In genomic region chr12:93237235-93237915, GRCh38 we compare ENCODE assay signal across 20 cellular contexts.
A peak's percentile ranks its signal among the peaks of the same experiment; 100 is the strongest.
DNase-seq lines count a peak whose midpoint lies in the region; ATAC-seq, FAIRE-seq and TF ChIP-seq lines count a peak whose summit lies in the region.
"Had no signal": no experiment of that assay in that cellular context is flagged by ENCODE, and none has a peak within 500 bp of the region (broad histone marks: within the 10 kb centered on the region; RNA-seq: fewer than 3 reads in every experiment).

No MANE protein-coding gene starts in this region.

- POLR2A ChIA-PET in HepG2 (lab: Yijun Ruan, JAX) = no interaction called here

- BruUV-seq in HepG2 (replicated peaks; lab: Mats Ljungman, UMichigan) = no TSS peak

- DNase-seq in amniotic epithelial cell (ENCODE audit: low read depth) (peak; percentile 91), fibroblast of peridontal ligament (ENCODE audit: extremely low read depth) (peak; percentile 54), HepG2 (ENCODE audit: low spot score) (peak; percentile 13), thyroid gland (peak; percentile 82 to 90), NCI-H82 (lab: John Stamatoyannopoulos, UW) (no peak), globus pallidus (ENCODE audit: low spot score) (no peak), KG1 (lab: John Stamatoyannopoulos, UW) (no peak)
- DNase-seq: activated CD4-positive, alpha-beta memory T cell treated with anti-CD3 and anti-CD28 coated beads, Interleukin-2, amount 10 ng/mL, durations not matched to agents 7 days and 5 days; activated naive CD4-positive, alpha-beta T cell treated with anti-CD3 and anti-CD28 coated beads for 36 hours; activated T-cell treated with anti-CD3 and anti-CD28 coated beads, Interleukin-2, amount 50 U/mL, for 1 hour; body of pancreas; hippocampal formation; KBM-7; NCI-H1105 treated with DMSO at 0.1 percent for 48 hours; NCI-H524; retina; stimulated activated CD4-positive, alpha-beta T cell treated with anti-CD3 and anti-CD28 coated beads, Interleukin-2, amount 100 ng/mL, for 24 hours; stomach had no signal

- intact Hi-C loops in HepG2 (cut with micrococcal nuclease; ENCODE audit: unreplicated experiment) (no loop called here), thyroid gland (cut with DNase I) (no loop called here)

- ATAC-seq in HepG2 = peak; percentile 28; the same call in 2 of the 3 replicates
- ATAC-seq: body of pancreas had no signal

- CTCF ChIA-PET in HepG2 (lab: Yijun Ruan, JAX; ENCODE audit: low intra/inter-chr PET ratio, low total read pairs) = no interaction called here

- FAIRE-seq in HepG2 (lab: Jason Lieb, UNC) = no peak
- FAIRE-seq: keratinocyte had no signal

- H3K4me2 ChIP-seq in HepG2 (ENCODE audit: low read depth, low read length) = peak overlapping the region; percentile 7; the same call in 1 of the 2 replicates
- H3K4me2 ChIP-seq: neural progenitor cell had no signal

- H4K20me1 ChIP-seq in HepG2 (ENCODE audit: insufficient read depth, low read length) = no peaks in the 10 kb centered on the region

- no peaks in the 10 kb centered on the region for H3K36me3 ChIP-seq in HepG2 (replicated peaks in 1 of 2; ENCODE audit: control insufficient read depth in 1 of 2, insufficient read depth in 2 of 2, low read length in 2 of 2)
- no peaks in the 10 kb centered on the region for H3K36me3 ChIP-seq in thyroid gland
- H3K36me3 ChIP-seq: neural progenitor cell, stomach had no signal

- TF ChIP-seq POLR2A in HepG2 (IDR thresholded peaks at IDR 0.05; ENCODE audit: insufficient read depth in 1 of 2, low read depth in 2 of 2, low read length in 2 of 2) = no peak
- TF ChIP-seq POLR2A in thyroid gland (IDR thresholded peaks at IDR 0.05) = no peak

- TF ChIP-seq CTCF in HepG2 (CRISPR knock-in tag; IDR thresholded peaks at IDR 0.05) (no peak), thyroid gland (IDR thresholded peaks at IDR 0.05) (peak in 1 of 6 experiments; percentile 17)

- H3K27ac ChIP-seq in HepG2 (ENCODE audit: extremely low read length, insufficient read depth, low read length) (no peak overlapping the region), thyroid gland (peak overlapping the region; percentile 57 to 85 (median 68))
- H3K27ac ChIP-seq: body of pancreas, neural progenitor cell, stomach had no signal

- H2AFZ ChIP-seq in HepG2 (ENCODE audit: low read length) = peak overlapping the region; percentile 36
- H2AFZ ChIP-seq: neural progenitor cell had no signal

- no peak for TF ChIP-seq EP300 in HepG2 (IDR thresholded peaks at IDR 0.05; ENCODE audit: low read depth in 2 of 2, low read length in 2 of 2)
- TF ChIP-seq EP300 in HepG2 (CRISPR knock-in tag; IDR thresholded peaks at IDR 0.05; ENCODE audit: borderline replicate concordance) = no peak

- H3K27me3 ChIP-seq in HepG2 (ENCODE audit: control insufficient read depth in 1 of 2, insufficient read depth in 2 of 2, low read length in 2 of 2) = no peaks in the 10 kb centered on the region; a peak in 1 of 5 replicates
- no peaks in the 10 kb centered on the region for H3K27me3 ChIP-seq in thyroid gland
- H3K27me3 ChIP-seq: body of pancreas, neural progenitor cell, stomach had no signal

- no peaks in the 10 kb centered on the region for H3K79me2 ChIP-seq in HepG2 (ENCODE audit: insufficient read depth, low read length)

- WGBS in HepG2 (ENCODE audit: low lambda C conversion rate) = 7% methylated on average over 4 of the region's 4 CpGs
- 32 to 33% methylated on average over 4 of the region's 4 CpGs for WGBS in thyroid gland, 2 donors

- no peak for TF ChIP-seq RAD21 in HepG2 (CRISPR knock-in tag; IDR thresholded peaks at IDR 0.05)

- in situ Hi-C loops in HepG2 (cut with HindIII; ENCODE audit: extremely low pct_ligation_motif_present, low pct_unique_long_range_greater_than_20kb) = no loop called here

- no peak overlapping the region for H3K9ac ChIP-seq in HepG2 (ENCODE audit: insufficient read depth, low read depth, low read length)
- H3K9ac ChIP-seq: neural progenitor cell had no signal

- peaks cover 32% of the 10 kb centered on the region for H3K4me1 ChIP-seq in HepG2 (ENCODE audit: insufficient read depth, low read length)
- H3K4me1 ChIP-seq in thyroid gland = peaks cover 14 to 29% of the 10 kb centered on the region in 2 donors
- H3K4me1 ChIP-seq: neural progenitor cell had no signal

- H3K9me3 ChIP-seq in HepG2 (ENCODE audit: low read length) (peaks cover 16% of the 10 kb centered on the region), thyroid gland (no peaks in the 10 kb centered on the region)
- H3K9me3 ChIP-seq: body of pancreas had no signal

- H3K4me3 ChIP-seq in HepG2 (replicated peaks in 1 of 3; ENCODE audit: insufficient read depth in 1 of 3, low read depth in 2 of 3, low read length in 3 of 3) = no peak overlapping the region
- no peak overlapping the region for H3K4me3 ChIP-seq in thyroid gland (replicated peaks in 1 of 3)
- H3K4me3 ChIP-seq: body of pancreas, neural progenitor cell, stomach had no signal

TF ChIP-seq in HepG2, 621 proteins besides CTCF, POLR2A, EP300 and RAD21:
- TF ChIP-seq ZNF3 (CRISPR knock-in tag; IDR thresholded peaks at IDR 0.05) (0 out of 2 replicates have a peak, but pooled peaks have one; percentile 43), ZNF724P (CRISPR knock-in tag; IDR thresholded peaks at IDR 0.05; ENCODE audit: borderline replicate concordance) (no peak), CEBPG (CRISPR knock-in tag; IDR thresholded peaks at IDR 0.05) (peak; percentile 21; the same call in 1 of the 2 replicates), ZFP41 (CRISPR knock-in tag; IDR thresholded peaks at IDR 0.05; ENCODE audit: borderline replicate concordance) (no peak), ZMYM4 (CRISPR knock-in tag; IDR thresholded peaks at IDR 0.05) (0 out of 2 replicates have a peak, but pooled peaks have one; percentile 17), CEBPB (IDR thresholded peaks at IDR 0.05; ENCODE audit: borderline replicate concordance, low read depth, low read length) (peak; percentile 54; the same call in 1 of the 2 replicates)

Comparison
In these comparisons a context has a peak if more than half of its experiments do, and no peak if none do; other contexts are left out.
1. DNase-seq: peak in amniotic epithelial cell (single experiment), fibroblast of peridontal ligament (single experiment), HepG2 (single experiment) and thyroid gland (2 of 2); none in NCI-H82 (single experiment), globus pallidus (single experiment) and KG1 (single experiment).